In the genomic region with DNA sequence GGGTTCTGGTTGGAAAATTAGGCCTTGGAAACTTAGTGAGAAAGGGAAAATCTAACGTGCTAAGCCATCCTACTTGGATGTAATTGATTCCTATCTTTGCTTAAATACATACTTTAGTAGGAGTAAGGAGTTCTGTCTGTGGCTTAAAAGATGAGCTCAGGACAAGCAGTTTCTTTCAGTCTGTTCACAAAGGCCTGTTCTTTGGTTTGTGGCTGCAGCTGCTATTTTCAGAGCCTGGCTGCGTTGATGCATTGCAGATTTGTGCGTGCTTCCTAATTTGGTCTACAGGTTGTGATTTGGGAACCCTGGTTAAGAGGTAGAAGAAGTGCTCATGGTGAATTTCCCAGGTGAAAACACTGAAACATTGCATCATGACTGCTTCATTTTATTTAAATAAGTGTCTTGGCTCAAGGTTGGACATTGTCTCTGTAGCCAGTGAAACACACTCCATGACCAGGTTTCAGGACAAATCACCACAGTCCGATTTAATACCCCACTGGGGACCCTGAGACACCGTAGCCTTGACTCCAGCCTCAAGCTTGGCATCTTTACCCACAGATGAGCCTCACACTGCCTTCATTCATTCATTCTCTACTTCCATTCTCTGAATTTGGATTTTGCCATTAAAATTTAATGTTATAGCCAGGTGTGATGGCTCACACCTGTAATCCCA, we compare ENCODE assay signal across 8 cellular contexts. TPM values are rescaled to one million over a fixed set of nuclear protein-coding genes. Genes with fewer than 3 reads are reported as not detected.
DNase-seq lines count a peak whose midpoint lies in the region; ATAC-seq and TF ChIP-seq lines count a peak whose summit lies in the region.
"Not testable (repeated sequence)": the region's sequence is repeated elsewhere in the genome, so short reads cannot be mapped to it uniquely, and the experiment has no call there.

No MANE protein-coding gene starts in this region.

- not testable (repeated sequence) for H3K27me3 Mint-ChIP-seq in activated CD8-positive, alpha-beta T cell treated with anti-CD3 and anti-CD28 coated beads, Interleukin-2, amount 10 ng/mL, durations not matched to agents 7 days and 5 days (ENCODE audit: low read depth)

- DNase-seq in GM06990 (ENCODE audit: extremely low read depth, insufficient read length) (peak; percentile 41), substantia nigra (lab: John Stamatoyannopoulos, UW) (peak in 5 of 49 donors; percentile 4 to 27 (median 9))
- not testable (repeated sequence) for DNase-seq in activated CD8-positive, alpha-beta T cell treated with anti-CD3 and anti-CD28 coated beads, Interleukin-2, amount 10 ng/mL, durations not matched to agents 7 days and 5 days

- H3K9me3 Mint-ChIP-seq in activated CD8-positive, alpha-beta T cell treated with anti-CD3 and anti-CD28 coated beads, Interleukin-2, amount 10 ng/mL, durations not matched to agents 7 days and 5 days (ENCODE audit: insufficient read depth): not testable (repeated sequence)

- TF ChIP-seq CTCF in GM06990 (IDR thresholded peaks at IDR 0.05; ENCODE audit: insufficient read depth, low read length, poor library complexity, severe bottlenecking): not testable (repeated sequence)

- H3K4me3 Mint-ChIP-seq in activated CD8-positive, alpha-beta T cell treated with anti-CD3 and anti-CD28 coated beads, Interleukin-2, amount 10 ng/mL, durations not matched to agents 7 days and 5 days: not testable (repeated sequence)

- H3K27ac Mint-ChIP-seq in activated CD8-positive, alpha-beta T cell treated with anti-CD3 and anti-CD28 coated beads, Interleukin-2, amount 10 ng/mL, durations not matched to agents 7 days and 5 days: peak overlapping the region; percentile 20

- peak overlapping the region; percentile 62 for H3K27ac ChIP-seq in layer of hippocampus (ENCODE audit: low read depth, low read length)
- H3K27ac ChIP-seq in substantia nigra (ENCODE audit: low read depth, low read length, poor library complexity, severe bottlenecking): peak overlapping the region; percentile 59

- ATAC-seq in GM19025 (IDR thresholded peaks at IDR 0.05; ENCODE audit: low read depth, unreplicated experiment) (peak; percentile 47), GM21447 (IDR thresholded peaks at IDR 0.05; ENCODE audit: unreplicated experiment) (peak; percentile 57), HG02870 (IDR thresholded peaks at IDR 0.05; ENCODE audit: unreplicated experiment) (peak; percentile 43), HG03571 (IDR thresholded peaks at IDR 0.05; ENCODE audit: unreplicated experiment) (peak; percentile 48)
- not testable (repeated sequence) for ATAC-seq in activated CD8-positive, alpha-beta T cell treated with anti-CD3 and anti-CD28 coated beads, Interleukin-2, amount 10 ng/mL, durations not matched to agents 7 days and 5 days

- not testable (repeated sequence) for H3K27me3 ChIP-seq in GM06990 (replicated peaks; ENCODE audit: control insufficient read depth, insufficient read depth, low read length); layer of hippocampus (ENCODE audit: control insufficient read depth, insufficient read depth, low read length)

- CTCF ChIA-PET in activated CD8-positive, alpha-beta T cell treated with anti-CD3 and anti-CD28 coated beads, Interleukin-2, amount 10 ng/mL, durations not matched to agents 7 days and 5 days (lab: Charles Lee): interaction anchor here (1.5 kb wide), 1 partner anchor 80 kb away, joined by 3 read pairs; no protein-coding TSS in a partner anchor

- POLR2A ChIA-PET in activated CD8-positive, alpha-beta T cell treated with anti-CD3 and anti-CD28 coated beads, Interleukin-2, amount 10 ng/mL, durations not matched to agents 7 days and 5 days (lab: Charles Lee): not testable (repeated sequence)

- H3K36me3 ChIP-seq in GM06990 (ENCODE audit: control insufficient read depth, insufficient read depth, low read length): not testable (repeated sequence)

- not testable (repeated sequence) for H3K36me3 Mint-ChIP-seq in activated CD8-positive, alpha-beta T cell treated with anti-CD3 and anti-CD28 coated beads, Interleukin-2, amount 10 ng/mL, durations not matched to agents 7 days and 5 days (ENCODE audit: low read depth)

- H3K4me3 ChIP-seq in GM06990 (replicated peaks; ENCODE audit: low read depth, low read length): not testable (repeated sequence)

- H3K4me1 Mint-ChIP-seq in activated CD8-positive, alpha-beta T cell treated with anti-CD3 and anti-CD28 coated beads, Interleukin-2, amount 10 ng/mL, durations not matched to agents 7 days and 5 days (ENCODE audit: low read depth): peaks cover 20% of the 10 kb centered on the region

RNA-seq across cellular contexts. Expression of a gene that starts 30.9 kb away (rescaled TPM):
- total RNA-seq in activated CD8-positive, alpha-beta T cell treated with anti-CD3 and anti-CD28 coated beads, Interleukin-2, amount 10 ng/mL, durations not matched to agents 7 days and 5 days: 10 to 100 TPM; 29.2 to 32.2 TPM

RNA-seq across cellular contexts. Expression of a gene that starts 51.8 kb away (rescaled TPM):
- 10 to 100 TPM; 24.1 to 26.2 TPM for total RNA-seq in activated CD8-positive, alpha-beta T cell treated with anti-CD3 and anti-CD28 coated beads, Interleukin-2, amount 10 ng/mL, durations not matched to agents 7 days and 5 days
